Comparison of ENCODE assay signal across 2 cellular contexts in genomic region chr5:109688647-109688998, GRCh38.
TF ChIP-seq lines count a peak whose summit lies in the region.

No MANE protein-coding gene starts in this region.

TF ChIP-seq in HEK293, 187 proteins besides CTCF, POLR2A, EP300 and RAD21 (continued from another document and continues in another):
- TF ChIP-seq ZNF518A (tag by site-specific recombination; conservative IDR thresholded peaks at IDR 0.05; ENCODE audit: low read depth), result peak; percentile 30; the same call in 1 of the 2 replicates
- TF ChIP-seq REST (tag by site-specific recombination; IDR thresholded peaks at IDR 0.05), result peak; percentile 16; the same call in 1 of the 2 replicates
- TF ChIP-seq PRDM10 (tag by site-specific recombination; IDR thresholded peaks at IDR 0.05), result no peak
- TF ChIP-seq ZBTB7A (tag by site-specific recombination; IDR thresholded peaks at IDR 0.05; ENCODE audit: low read depth), result 0 out of 2 replicates have a peak, but pooled peaks have one; percentile 37
- no peak for TF ChIP-seq ZNF473 (tag by site-specific recombination; IDR thresholded peaks at IDR 0.05)
- no peak for TF ChIP-seq ZNF692 (tag by site-specific recombination; IDR thresholded peaks at IDR 0.05)
- TF ChIP-seq ZNF239 (tag by site-specific recombination; IDR thresholded peaks at IDR 0.05), result no peak

TF ChIP-seq in K562, 482 proteins besides CTCF, POLR2A, EP300 and RAD21 (continued from another document):
- TF ChIP-seq DPF2 (IDR thresholded peaks at IDR 0.05) (peak; percentile 56; the same call in 1 of the 2 replicates), DEAF1 (CRISPR knock-in tag; IDR thresholded peaks at IDR 0.05) (peak; percentile 70), FOS (IDR thresholded peaks at IDR 0.05; ENCODE audit: extremely low read depth, insufficient read length) (no peak), ETV1 (tag; conservative IDR thresholded peaks at IDR 0.05; ENCODE audit: low read depth) (0 out of 2 replicates have a peak, but pooled peaks have one; percentile 24), ZNF407 (IDR thresholded peaks at IDR 0.05; ENCODE audit: low read depth) (0 out of 2 replicates have a peak, but pooled peaks have one; percentile 19), LEF1 (IDR thresholded peaks at IDR 0.05) (peak; percentile 45; the same call in 1 of the 2 replicates), TRIM28 (IDR thresholded peaks at IDR 0.05) (peak; percentile 72; the same call in 1 of the 2 replicates), CHAMP1 (IDR thresholded peaks at IDR 0.05) (0 out of 2 replicates have a peak, but pooled peaks have one; percentile 18), FOXJ2 (tag; IDR thresholded peaks at IDR 0.05) (peak; percentile 78), SMARCA4 (IDR thresholded peaks at IDR 0.05) (no peak), NKRF (IDR thresholded peaks at IDR 0.05; ENCODE audit: borderline replicate concordance) (peak; percentile 30; the same call in 1 of the 2 replicates), SRSF3 (IDR thresholded peaks at IDR 0.05; ENCODE audit: insufficient read depth, low read length) (no peak), ZBTB40 (IDR thresholded peaks at IDR 0.05) (0 out of 2 replicates have a peak, but pooled peaks have one; percentile 25), ZBTB40 (CRISPR knock-in tag; IDR thresholded peaks at IDR 0.05) (no peak), SMARCA5 (IDR thresholded peaks at IDR 0.05) (0 out of 2 replicates have a peak, but pooled peaks have one; percentile 40), ARNT (IDR thresholded peaks at IDR 0.05) (peak; percentile 50 to 85; a peak in 2 of 4 replicates)
